In genomic region chr11:3797329-3798090, GRCh38 we compare ENCODE assay signal across 1 cellular context.
TF ChIP-seq lines count a peak whose summit lies in the region.

TSS of gene NUP98 (minus strand) at chr11:3797554. CDS start at chr11:3782117, 15,437 bp downstream.

TF ChIP-seq in HepG2, 621 proteins besides CTCF, POLR2A, EP300 and RAD21 (continued from another document and continues in another):
- TF ChIP-seq FOXO4 (CRISPR knock-in tag; conservative IDR thresholded peaks at IDR 0.05) (no peak), ZNF253 (CRISPR knock-in tag; IDR thresholded peaks at IDR 0.05; ENCODE audit: borderline replicate concordance) (no peak), ZNF724P (CRISPR knock-in tag; IDR thresholded peaks at IDR 0.05; ENCODE audit: borderline replicate concordance) (peak; percentile 52; the same call in 1 of the 2 replicates), ZBTB14 (CRISPR knock-in tag; IDR thresholded peaks at IDR 0.05) (no peak), HMGXB4 (CRISPR knock-in tag; IDR thresholded peaks at IDR 0.05; ENCODE audit: borderline replicate concordance in 1 of 2, low read depth in 1 of 2) (peak; percentile 75 to 91), KLF15 (CRISPR knock-in tag; IDR thresholded peaks at IDR 0.05; ENCODE audit: borderline replicate concordance) (0 out of 2 replicates have a peak, but pooled peaks have one; percentile 82), ZNF597 (CRISPR knock-in tag; IDR thresholded peaks at IDR 0.05) (no peak), ZBTB7A (CRISPR knock-in tag; IDR thresholded peaks at IDR 0.05) (0 out of 2 replicates have a peak, but pooled peaks have one; percentile 32), ISX (CRISPR knock-in tag; conservative IDR thresholded peaks at IDR 0.05) (peak; percentile 90; the same call in 1 of the 2 replicates), ZFP82 (CRISPR knock-in tag; IDR thresholded peaks at IDR 0.05; ENCODE audit: borderline replicate concordance) (peak; percentile 77; the same call in 1 of the 2 replicates), HOXA9 (CRISPR knock-in tag; IDR thresholded peaks at IDR 0.05; ENCODE audit: borderline replicate concordance) (no peak), BRF2 (CRISPR knock-in tag; IDR thresholded peaks at IDR 0.05) (peak; percentile 90), ZSCAN30 (CRISPR knock-in tag; IDR thresholded peaks at IDR 0.05) (no peak), ZNF101 (CRISPR knock-in tag; IDR thresholded peaks at IDR 0.05; ENCODE audit: borderline replicate concordance, low read depth) (no peak), FUBP1 (CRISPR knock-in tag; IDR thresholded peaks at IDR 0.05; ENCODE audit: borderline replicate concordance) (no peak), YEATS4 (CRISPR knock-in tag; IDR thresholded peaks at IDR 0.05; ENCODE audit: borderline replicate concordance) (peak; percentile 85), ZNF547 (CRISPR knock-in tag; IDR thresholded peaks at IDR 0.05) (peak; percentile 78; the same call in 1 of the 2 replicates), HOXA7 (CRISPR knock-in tag; IDR thresholded peaks at IDR 0.05) (no peak), TCF12 (IDR thresholded peaks at IDR 0.05) (no peak), TCF12 (CRISPR knock-in tag; IDR thresholded peaks at IDR 0.05) (no peak), CC2D1A (CRISPR knock-in tag; IDR thresholded peaks at IDR 0.05) (no peak), ZBTB25 (CRISPR knock-in tag; IDR thresholded peaks at IDR 0.05) (no peak), KLF6 (CRISPR knock-in tag; IDR thresholded peaks at IDR 0.05) (peak; percentile 41; the same call in 1 of the 2 replicates), KLF9 (CRISPR knock-in tag; IDR thresholded peaks at IDR 0.05; ENCODE audit: low read depth) (no peak), ZNF276 (CRISPR knock-in tag; IDR thresholded peaks at IDR 0.05; ENCODE audit: low read depth) (no peak), RFXANK (CRISPR knock-in tag; IDR thresholded peaks at IDR 0.05) (peak; percentile 91), ZNF557 (CRISPR knock-in tag; IDR thresholded peaks at IDR 0.05) (0 out of 2 replicates have a peak, but pooled peaks have one; percentile 82), DZIP1 (CRISPR knock-in tag; IDR thresholded peaks at IDR 0.05) (peak; percentile 55; the same call in 1 of the 2 replicates), ZHX1 (CRISPR knock-in tag; IDR thresholded peaks at IDR 0.05; ENCODE audit: low read depth) (peak; percentile 52), CERS6 (CRISPR knock-in tag; IDR thresholded peaks at IDR 0.05) (no peak), AKAP8 (CRISPR knock-in tag; IDR thresholded peaks at IDR 0.05) (no peak), ZNF34 (CRISPR knock-in tag; IDR thresholded peaks at IDR 0.05; ENCODE audit: borderline replicate concordance) (peak; percentile 82; the same call in 1 of the 2 replicates), HHEX (CRISPR knock-in tag; IDR thresholded peaks at IDR 0.05) (no peak), ONECUT2 (CRISPR knock-in tag; IDR thresholded peaks at IDR 0.05) (peak; percentile 43; the same call in 1 of the 2 replicates), ZNF510 (CRISPR knock-in tag; IDR thresholded peaks at IDR 0.05; ENCODE audit: low read depth) (0 out of 2 replicates have a peak, but pooled peaks have one; percentile 48), ZNF703 (CRISPR knock-in tag; IDR thresholded peaks at IDR 0.05; ENCODE audit: borderline replicate concordance) (peak; percentile 46; the same call in 1 of the 2 replicates)
